Comparison of ENCODE assay signal across 19 cellular contexts in the genomic region with DNA sequence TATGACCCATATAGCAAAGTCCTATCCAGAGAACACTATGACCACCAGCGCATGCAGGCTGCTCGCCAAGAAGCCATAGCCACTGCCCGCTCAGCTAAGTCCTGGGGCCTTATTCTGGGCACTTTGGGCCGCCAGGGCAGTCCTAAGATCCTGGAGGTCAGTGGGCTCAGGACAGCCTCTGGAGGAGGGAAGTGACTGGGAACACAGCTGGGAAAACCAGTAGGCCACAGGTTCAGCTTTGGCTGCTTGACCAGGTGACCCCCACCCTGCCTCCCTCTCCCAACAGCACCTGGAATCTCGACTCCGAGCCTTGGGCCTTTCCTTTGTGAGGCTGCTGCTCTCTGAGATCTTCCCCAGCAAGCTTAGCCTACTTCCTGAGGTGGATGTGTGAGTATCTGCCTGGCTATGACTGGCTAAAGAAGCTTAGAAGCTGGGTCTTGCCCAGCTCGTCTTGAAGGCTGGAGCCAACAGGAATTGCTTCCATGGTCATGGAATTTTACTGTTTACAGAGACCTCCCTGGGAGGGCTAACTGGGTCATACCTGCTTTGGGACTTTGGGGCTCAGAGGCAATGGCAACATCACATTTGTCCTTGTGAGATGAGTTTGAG. TPM values are rescaled to one million over a fixed set of nuclear protein-coding genes. Genes with fewer than 3 reads are reported as not detected.
DNase-seq lines count a peak whose midpoint lies in the region; ATAC-seq and TF ChIP-seq lines count a peak whose summit lies in the region.
"Had no signal": no experiment of that assay in that cellular context is flagged by ENCODE, and none has a peak within 500 bp of the region (broad histone marks: within the 10 kb centered on the region; RNA-seq: fewer than 3 reads in every experiment).

No MANE protein-coding gene starts in this region.

- H3K4me3 ChIP-seq in CD4-positive, CD25-positive, alpha-beta regulatory T cell (ENCODE audit: low read depth, low read length) = no peak overlapping the region
- no peak overlapping the region for H3K4me3 ChIP-seq in GM23338
- no peak overlapping the region for H3K4me3 ChIP-seq in naive thymus-derived CD4-positive, alpha-beta T cell (ENCODE audit: low read length)
- H3K4me3 ChIP-seq: thyroid gland had no signal

- TF ChIP-seq CTCF in GM23338 (conservative IDR thresholded peaks at IDR 0.05; ENCODE audit: low read depth in 2 of 2) = no peak

- H3K27ac Mint-ChIP-seq in CD4-positive, CD25-positive, alpha-beta regulatory T cell = peak overlapping the region in 2 of 3 donors; percentile 56 to 74
- H3K27ac Mint-ChIP-seq in GM23338 = no peak overlapping the region
- H3K27ac Mint-ChIP-seq in activated naive CD8-positive, alpha-beta T cell treated with anti-CD3 and anti-CD28 coated beads, Interleukin-2, amount 10 ng/mL, durations not matched to agents 7 days and 5 days = no peak overlapping the region
- H3K27ac Mint-ChIP-seq in naive thymus-derived CD4-positive, alpha-beta T cell = peak overlapping the region in 6 of 9 donors; percentile 51 to 99 (median 84)
- H3K27ac Mint-ChIP-seq: activated B cell treated with CpG ODN at 0.5 μM for 24 hours had no signal

- intact Hi-C loops in naive thymus-derived CD4-positive, alpha-beta T cell (cut with micrococcal nuclease) = loop anchor here (2.0 to 5.0 kb wide), 10 partner anchors 16 to 584 kb away; a partner anchor contains a TSS

- no peak for ATAC-seq in CD4-positive, CD25-positive, alpha-beta regulatory T cell (ENCODE audit: low read depth in 2 of 2)
- ATAC-seq in GM23338 = no peak
- no peak for ATAC-seq in activated naive CD8-positive, alpha-beta T cell treated with anti-CD3 and anti-CD28 coated beads, Interleukin-2, amount 10 ng/mL, durations not matched to agents 7 days and 5 days (ENCODE audit: low read depth)
- ATAC-seq in naive thymus-derived CD4-positive, alpha-beta T cell = no peak
- ATAC-seq in GM21390 (IDR thresholded peaks at IDR 0.05; ENCODE audit: unreplicated experiment) = no peak
- ATAC-seq: gastrocnemius medialis had no signal

- no peaks in the 10 kb centered on the region for H3K79me2 ChIP-seq in GM23338 (replicated peaks; ENCODE audit: insufficient read depth)

- H3K36me3 ChIP-seq in CD4-positive, CD25-positive, alpha-beta regulatory T cell (ENCODE audit: control insufficient read depth, insufficient read depth, low read length) = peaks cover 25% of the 10 kb centered on the region
- H3K36me3 ChIP-seq in GM23338 (ENCODE audit: insufficient read depth) = peaks cover 7% of the 10 kb centered on the region; the same call in 1 of the 2 replicates
- peaks cover 0 to 67% (median 21%) of the 10 kb centered on the region in 3 experiments for H3K36me3 ChIP-seq in naive thymus-derived CD4-positive, alpha-beta T cell (ENCODE audit: control insufficient read depth in 2 of 3, insufficient read depth in 3 of 3, low read length in 3 of 3)

- peaks cover 20% of the 10 kb centered on the region for H3K36me3 Mint-ChIP-seq in CD4-positive, CD25-positive, alpha-beta regulatory T cell
- H3K36me3 Mint-ChIP-seq in GM23338 (ENCODE audit: low read depth) = peaks cover 16% of the 10 kb centered on the region
- peaks cover 12% of the 10 kb centered on the region for H3K36me3 Mint-ChIP-seq in activated naive CD8-positive, alpha-beta T cell treated with anti-CD3 and anti-CD28 coated beads, Interleukin-2, amount 10 ng/mL, durations not matched to agents 7 days and 5 days
- H3K36me3 Mint-ChIP-seq in naive thymus-derived CD4-positive, alpha-beta T cell = peaks cover 0 to 28% (median 0%) of the 10 kb centered on the region in 5 donors

- peak overlapping the region; percentile 32 to 94 (median 74) for H3K4me3 Mint-ChIP-seq in CD4-positive, CD25-positive, alpha-beta regulatory T cell
- peak overlapping the region; percentile 97; the same call in 2 of the 3 replicates for H3K4me3 Mint-ChIP-seq in GM23338
- peak overlapping the region; percentile 93 for H3K4me3 Mint-ChIP-seq in activated naive CD8-positive, alpha-beta T cell treated with anti-CD3 and anti-CD28 coated beads, Interleukin-2, amount 10 ng/mL, durations not matched to agents 7 days and 5 days
- H3K4me3 Mint-ChIP-seq in naive thymus-derived CD4-positive, alpha-beta T cell = peak overlapping the region in 9 of 10 donors; percentile 27 to 100 (median 90)

- no peaks in the 10 kb centered on the region for H3K27me3 ChIP-seq in CD4-positive, CD25-positive, alpha-beta regulatory T cell (ENCODE audit: control insufficient read depth, insufficient read depth, low read length)
- H3K27me3 ChIP-seq in GM23338 (ENCODE audit: insufficient read depth) = peaks cover 7% of the 10 kb centered on the region; the same call in 1 of the 2 replicates
- H3K27me3 ChIP-seq in naive thymus-derived CD4-positive, alpha-beta T cell (ENCODE audit: control insufficient read depth in 2 of 2, insufficient read depth in 2 of 2, low read length in 2 of 2) = no peaks in the 10 kb centered on the region
- H3K27me3 ChIP-seq: gastrocnemius medialis, thyroid gland had no signal

- H3K9me3 Mint-ChIP-seq in CD4-positive, CD25-positive, alpha-beta regulatory T cell = peaks cover 0 to 2% (median 0%) of the 10 kb centered on the region in 7 donors
- no peaks in the 10 kb centered on the region for H3K9me3 Mint-ChIP-seq in GM23338
- H3K9me3 Mint-ChIP-seq in activated naive CD8-positive, alpha-beta T cell treated with anti-CD3 and anti-CD28 coated beads, Interleukin-2, amount 10 ng/mL, durations not matched to agents 7 days and 5 days = no peaks in the 10 kb centered on the region
- no peaks in the 10 kb centered on the region for H3K9me3 Mint-ChIP-seq in naive thymus-derived CD4-positive, alpha-beta T cell
- H3K9me3 Mint-ChIP-seq: activated B cell treated with CpG ODN at 0.5 μM for 24 hours had no signal

- H3K4me1 Mint-ChIP-seq in CD4-positive, CD25-positive, alpha-beta regulatory T cell = peaks cover 5 to 29% (median 17%) of the 10 kb centered on the region in 4 donors
- peaks cover 5% of the 10 kb centered on the region; the same call in 2 of the 3 replicates for H3K4me1 Mint-ChIP-seq in GM23338
- H3K4me1 Mint-ChIP-seq in activated naive CD8-positive, alpha-beta T cell treated with anti-CD3 and anti-CD28 coated beads, Interleukin-2, amount 10 ng/mL, durations not matched to agents 7 days and 5 days = peaks cover 12% of the 10 kb centered on the region
- peaks cover 9 to 29% (median 22%) of the 10 kb centered on the region in 7 donors for H3K4me1 Mint-ChIP-seq in naive thymus-derived CD4-positive, alpha-beta T cell

- no peaks in the 10 kb centered on the region for H3K27me3 Mint-ChIP-seq in CD4-positive, CD25-positive, alpha-beta regulatory T cell
- H3K27me3 Mint-ChIP-seq in GM23338 (ENCODE audit: insufficient read depth, low read depth, poor library complexity) = peaks cover 28% of the 10 kb centered on the region
- H3K27me3 Mint-ChIP-seq in activated naive CD8-positive, alpha-beta T cell treated with anti-CD3 and anti-CD28 coated beads, Interleukin-2, amount 10 ng/mL, durations not matched to agents 7 days and 5 days = no peaks in the 10 kb centered on the region
- no peaks in the 10 kb centered on the region for H3K27me3 Mint-ChIP-seq in naive thymus-derived CD4-positive, alpha-beta T cell
- H3K27me3 Mint-ChIP-seq: activated B cell treated with CpG ODN at 0.5 μM for 24 hours had no signal

- no peaks in the 10 kb centered on the region for H3K9me2 ChIP-seq in GM23338 (ENCODE audit: insufficient read depth)

- H3F3A ChIP-seq in GM23338 (replicated peaks; ENCODE audit: low read depth) = peaks cover 10% of the 10 kb centered on the region; the same call in 1 of the 2 replicates

- POLR2A ChIA-PET in activated naive CD8-positive, alpha-beta T cell treated with anti-CD3 and anti-CD28 coated beads, Interleukin-2, amount 10 ng/mL, durations not matched to agents 7 days and 5 days (lab: Charles Lee) = interaction anchor here (2.3 to 3.3 kb wide), 2 partner anchors 9 to 16 kb away, joined by 6 to 13 read pairs; a partner anchor contains a TSS
- POLR2A ChIA-PET in naive thymus-derived CD4-positive, alpha-beta T cell (lab: Charles Lee) = interaction anchor here (0.5 to 1.6 kb wide), 4 partner anchors 10 to 355 kb away, joined by 3 to 4 read pairs (median 4); a partner anchor contains a TSS

- no peak for DNase-seq in CD4-positive, CD25-positive, alpha-beta regulatory T cell
- DNase-seq in GM23338 (ENCODE audit: low spot score) (no peak), DMS79 (lab: John Stamatoyannopoulos, UW) (no peak), DMS79 treated with DMSO at 0.1 percent for 48 hours (lab: John Stamatoyannopoulos, UW) (no peak), CD1c-positive myeloid dendritic cell (ENCODE audit: extremely low spot score) (no peak)
- DNase-seq in activated naive CD8-positive, alpha-beta T cell treated with anti-CD3 and anti-CD28 coated beads, Interleukin-2, amount 10 ng/mL, durations not matched to agents 7 days and 5 days = no peak
- no peak for DNase-seq in naive thymus-derived CD4-positive, alpha-beta T cell
- DNase-seq: activated B cell treated with CpG ODN at 0.5 μM for 24 hours; activated CD8-positive, alpha-beta memory T cell treated with anti-CD3 and anti-CD28 coated beads, Interleukin-2, amount 50 U/mL, for 4 hours; AML-193; amniotic stem cell; DND-41; gastrocnemius medialis; lower lobe of right lung; NCI-H2029; NCI-H69; stimulated activated CD4-positive, alpha-beta T cell treated with anti-CD3 and anti-CD28 coated beads, Interleukin-1b, Interleukin-23, amount 100 ng/mL, for 48 hours; thyroid gland had no signal

- CTCF ChIA-PET in naive thymus-derived CD4-positive, alpha-beta T cell (lab: Charles Lee) = interaction anchor here (0.5 to 1.1 kb wide), 3 partner anchors 21 to 376 kb away, joined by 3 to 6 read pairs (median 3); no protein-coding TSS in a partner anchor

- H3K9me3 ChIP-seq in CD4-positive, CD25-positive, alpha-beta regulatory T cell (ENCODE audit: control insufficient read depth in 2 of 2, low read length in 2 of 2) = no peaks in the 10 kb centered on the region
- no peaks in the 10 kb centered on the region for H3K9me3 ChIP-seq in naive thymus-derived CD4-positive, alpha-beta T cell (ENCODE audit: control insufficient read depth in 2 of 3, low read length in 3 of 3)
- H3K9me3 ChIP-seq: gastrocnemius medialis, lower lobe of right lung, thyroid gland had no signal

- H3K4me1 ChIP-seq in CD4-positive, CD25-positive, alpha-beta regulatory T cell (ENCODE audit: control insufficient read depth, insufficient read depth, low read length, poor library complexity, severe bottlenecking) = peaks cover 18% of the 10 kb centered on the region
- H3K4me1 ChIP-seq in GM23338 (ENCODE audit: insufficient read depth) = peaks cover 7% of the 10 kb centered on the region
- H3K4me1 ChIP-seq in naive thymus-derived CD4-positive, alpha-beta T cell (ENCODE audit: control insufficient read depth in 2 of 2, insufficient read depth in 2 of 2, low read length in 2 of 2) = peaks cover 8 to 16% of the 10 kb centered on the region in 2 donors

- no peak overlapping the region for H2AFZ ChIP-seq in GM23338

- H3K4me2 ChIP-seq in GM23338 = no peak overlapping the region

- H4K20me1 ChIP-seq in GM23338 (replicated peaks; ENCODE audit: insufficient read depth) = no peaks in the 10 kb centered on the region; the same call in 1 of the 2 replicates

- H3K27ac ChIP-seq in CD4-positive, CD25-positive, alpha-beta regulatory T cell (ENCODE audit: insufficient read depth, low read length, poor library complexity, severe bottlenecking) = no peak overlapping the region
- no peak overlapping the region for H3K27ac ChIP-seq in GM23338 (ENCODE audit: low read depth)
- no peak overlapping the region for H3K27ac ChIP-seq in naive thymus-derived CD4-positive, alpha-beta T cell (ENCODE audit: low read depth, low read length)

RNA-seq across cellular contexts. Expression of a gene that starts 1.5 kb away (rescaled TPM):
- 30.8 TPM for total RNA-seq in CD4-positive, CD25-positive, alpha-beta regulatory T cell
- 100 to 1,000 TPM in 1 of 4 donors, 10 to 100 TPM in 3; 64.3 to 106 (median 80.2) TPM for polyA plus RNA-seq in CD4-positive, CD25-positive, alpha-beta regulatory T cell
- total RNA-seq in GM23338 (2014; rRNA removed; shearing (Covaris generic)) = 21.3 and 24.8 TPM in 2 replicates
- 14.9 and 15.9 TPM in 2 replicates for polyA plus RNA-seq in GM23338 (2016; fragmentation: Nextera tagmentation; extraction: Ambion mirVana)
- total RNA-seq in activated naive CD8-positive, alpha-beta T cell treated with anti-CD3 and anti-CD28 coated beads, Interleukin-2, amount 10 ng/mL, durations not matched to agents 7 days and 5 days = 10 to 100 TPM; 32.0 to 35.5 TPM
- 10 to 100 TPM; 24.5 to 37.9 (median 31.8) TPM for total RNA-seq in naive thymus-derived CD4-positive, alpha-beta T cell
- 10 to 100 TPM; 52.7 to 65.5 TPM for polyA plus RNA-seq in naive thymus-derived CD4-positive, alpha-beta T cell

RNA-seq across cellular contexts. Expression of a gene that starts 10.4 kb away (rescaled TPM):
- total RNA-seq in CD4-positive, CD25-positive, alpha-beta regulatory T cell = 70.0 TPM
- 10 to 100 TPM; 32.4 to 40.4 (median 36.4) TPM for polyA plus RNA-seq in CD4-positive, CD25-positive, alpha-beta regulatory T cell
- total RNA-seq in GM23338 (2014; rRNA removed; shearing (Covaris generic)) = 22.3 and 28.2 TPM in 2 replicates
- polyA plus RNA-seq in GM23338 (2016; fragmentation: Nextera tagmentation; extraction: Ambion mirVana) = 9.0 and 11.8 TPM in 2 replicates
- 10 to 100 TPM; 45.7 to 46.4 TPM for total RNA-seq in activated naive CD8-positive, alpha-beta T cell treated with anti-CD3 and anti-CD28 coated beads, Interleukin-2, amount 10 ng/mL, durations not matched to agents 7 days and 5 days
- 100 to 1,000 TPM in 1 of 5 experiments, 10 to 100 TPM in 4; 47.3 to 124 (median 97.6) TPM for total RNA-seq in naive thymus-derived CD4-positive, alpha-beta T cell
- polyA plus RNA-seq in naive thymus-derived CD4-positive, alpha-beta T cell = 10 to 100 TPM; 32.9 to 51.3 TPM

RNA-seq across cellular contexts. Expression of a gene that starts 14.6 kb away (rescaled TPM):
- total RNA-seq in CD4-positive, CD25-positive, alpha-beta regulatory T cell = 1.3 TPM
- polyA plus RNA-seq in CD4-positive, CD25-positive, alpha-beta regulatory T cell = under 1 TPM in 3 of 4 donors, not detected in 1; 0.14 to 0.75 (median 0.54) TPM
- 0.17 TPM in 1 of 2 replicates, not detected in the other for total RNA-seq in GM23338 (2014; rRNA removed; shearing (Covaris generic))
- polyA plus RNA-seq in GM23338 (2016; fragmentation: Nextera tagmentation; extraction: Ambion mirVana) = 0.23 and 0.26 TPM in 2 replicates
- 10 to 100 TPM; 62.1 to 64.3 TPM for total RNA-seq in activated naive CD8-positive, alpha-beta T cell treated with anti-CD3 and anti-CD28 coated beads, Interleukin-2, amount 10 ng/mL, durations not matched to agents 7 days and 5 days
- 100 to 1,000 TPM in 1 of 5 experiments, 1 to 10 TPM in 4; 1.4 to 128 (median 6.3) TPM for total RNA-seq in naive thymus-derived CD4-positive, alpha-beta T cell
- under 1 TPM; 0.56 to 0.83 TPM for polyA plus RNA-seq in naive thymus-derived CD4-positive, alpha-beta T cell

RNA-seq across cellular contexts. Expression of a gene that starts 15.2 kb away (rescaled TPM):
- total RNA-seq in CD4-positive, CD25-positive, alpha-beta regulatory T cell = 0.35 TPM
- polyA plus RNA-seq in CD4-positive, CD25-positive, alpha-beta regulatory T cell = under 1 TPM in 2 of 4 donors, not detected in 2; 0.14 to 0.28 TPM
- total RNA-seq in GM23338 (2014; rRNA removed; shearing (Covaris generic)) = 0.17 TPM in 1 of 2 replicates, not detected in the other
- not detected in 2 replicates for polyA plus RNA-seq in GM23338 (2016; fragmentation: Nextera tagmentation; extraction: Ambion mirVana)
- total RNA-seq in activated naive CD8-positive, alpha-beta T cell treated with anti-CD3 and anti-CD28 coated beads, Interleukin-2, amount 10 ng/mL, durations not matched to agents 7 days and 5 days = under 1 TPM; 0.22 to 0.45 TPM
- 1 to 10 TPM in 1 of 5 experiments, under 1 TPM in 2, not detected in 2; 0.19 to 1.5 (median 0.49) TPM for total RNA-seq in naive thymus-derived CD4-positive, alpha-beta T cell
- under 1 TPM; 0.21 to 0.58 TPM for polyA plus RNA-seq in naive thymus-derived CD4-positive, alpha-beta T cell
- total RNA-seq: activated B cell treated with CpG ODN at 0.5 μM for 24 hours had no signal

Comparison
In these comparisons a context has a peak if more than half of its experiments do, and no peak if none do; other contexts are left out.
1. H3K27ac Mint-ChIP-seq: peak in CD4-positive, CD25-positive, alpha-beta regulatory T cell (2 of 3) and naive thymus-derived CD4-positive, alpha-beta T cell (6 of 9); none in GM23338 (single experiment) and activated naive CD8-positive, alpha-beta T cell treated with anti-CD3 and anti-CD28 coated beads, Interleukin-2, amount 10 ng/mL, durations not matched to agents 7 days and 5 days (single experiment).
2. Peak in every context shown above with its lines, with median percentiles within 50 percentile points of each other: H3K4me3 Mint-ChIP-seq.